1 cellular context compared by ENCODE assay signal in the genomic region with DNA sequence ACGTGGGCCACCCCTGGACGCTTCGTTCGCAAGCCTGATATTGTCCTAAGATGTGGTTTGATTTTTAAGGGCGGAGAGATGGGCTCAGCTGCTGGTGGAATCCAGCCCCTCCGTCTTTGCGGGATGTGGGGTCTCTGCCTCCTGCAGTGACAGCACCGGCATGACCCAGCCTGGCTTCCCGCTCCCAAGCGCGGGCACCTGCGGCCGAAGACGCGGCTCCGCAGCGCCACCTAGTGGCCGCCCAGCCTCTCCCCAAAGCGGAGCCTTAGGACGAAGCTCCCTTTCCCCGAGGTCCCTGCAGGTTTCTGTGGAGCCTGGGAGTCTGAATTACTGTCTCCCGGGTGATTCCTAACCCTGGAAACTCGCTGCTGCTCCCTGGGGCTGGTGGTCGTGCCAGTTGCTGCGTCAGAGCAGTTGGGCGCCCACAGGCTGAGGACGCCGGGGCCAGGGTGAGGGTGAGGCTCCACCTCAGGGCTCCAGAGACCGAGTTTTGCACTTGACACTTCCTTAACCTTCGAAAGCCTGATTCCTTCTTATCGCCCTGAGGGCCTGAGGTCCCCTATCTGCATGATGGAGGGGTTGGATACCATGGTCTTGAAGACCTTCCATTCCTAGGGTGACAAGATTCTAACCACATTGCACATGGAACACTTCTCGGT.
TF ChIP-seq lines count a peak whose summit lies in the region.

No MANE protein-coding gene starts in this region.

TF ChIP-seq in HepG2, 621 proteins besides CTCF, POLR2A, EP300 and RAD21 (continued from another document and continues in another):
- TF ChIP-seq, protein P1, sequence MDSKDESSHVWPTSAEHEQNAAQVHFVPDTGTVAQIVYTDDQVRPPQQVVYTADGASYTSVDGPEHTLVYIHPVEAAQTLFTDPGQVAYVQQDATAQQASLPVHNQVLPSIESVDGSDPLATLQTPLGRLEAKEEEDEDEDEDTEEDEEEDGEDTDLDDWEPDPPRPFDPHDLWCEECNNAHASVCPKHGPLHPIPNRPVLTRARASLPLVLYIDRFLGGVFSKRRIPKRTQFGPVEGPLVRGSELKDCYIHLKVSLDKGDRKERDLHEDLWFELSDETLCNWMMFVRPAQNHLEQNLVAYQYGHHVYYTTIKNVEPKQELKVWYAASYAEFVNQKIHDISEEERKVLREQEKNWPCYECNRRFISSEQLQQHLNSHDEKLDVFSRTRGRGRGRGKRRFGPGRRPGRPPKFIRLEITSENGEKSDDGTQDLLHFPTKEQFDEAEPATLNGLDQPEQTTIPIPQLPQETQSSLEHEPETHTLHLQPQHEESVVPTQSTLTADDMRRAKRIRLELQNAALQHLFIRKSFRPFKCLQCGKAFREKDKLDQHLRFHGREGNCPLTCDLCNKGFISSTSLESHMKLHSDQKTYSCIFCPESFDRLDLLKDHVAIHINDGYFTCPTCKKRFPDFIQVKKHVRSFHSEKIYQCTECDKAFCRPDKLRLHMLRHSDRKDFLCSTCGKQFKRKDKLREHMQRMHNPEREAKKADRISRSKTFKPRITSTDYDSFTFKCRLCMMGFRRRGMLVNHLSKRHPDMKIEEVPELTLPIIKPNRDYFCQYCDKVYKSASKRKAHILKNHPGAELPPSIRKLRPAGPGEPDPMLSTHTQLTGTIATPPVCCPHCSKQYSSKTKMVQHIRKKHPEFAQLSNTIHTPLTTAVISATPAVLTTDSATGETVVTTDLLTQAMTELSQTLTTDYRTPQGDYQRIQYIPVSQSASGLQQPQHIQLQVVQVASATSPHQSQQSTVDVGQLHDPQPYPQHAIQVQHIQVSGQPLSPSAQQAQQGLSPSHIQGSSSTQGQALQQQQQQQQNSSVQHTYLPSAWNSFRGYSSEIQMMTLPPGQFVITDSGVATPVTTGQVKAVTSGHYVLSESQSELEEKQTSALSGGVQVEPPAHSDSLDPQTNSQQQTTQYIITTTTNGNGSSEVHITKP (CRISPR knock-in tag; IDR thresholded peaks at IDR 0.05; ENCODE audit: low read depth), result no peak
- 0 out of 2 replicates have a peak, but pooled peaks have one; percentile 21 for TF ChIP-seq NR3C1 (CRISPR knock-in tag; IDR thresholded peaks at IDR 0.05)
- TF ChIP-seq KAT2B (IDR thresholded peaks at IDR 0.05; ENCODE audit: borderline replicate concordance, low read depth, low read length), result no peak
- TF ChIP-seq, protein P2, sequence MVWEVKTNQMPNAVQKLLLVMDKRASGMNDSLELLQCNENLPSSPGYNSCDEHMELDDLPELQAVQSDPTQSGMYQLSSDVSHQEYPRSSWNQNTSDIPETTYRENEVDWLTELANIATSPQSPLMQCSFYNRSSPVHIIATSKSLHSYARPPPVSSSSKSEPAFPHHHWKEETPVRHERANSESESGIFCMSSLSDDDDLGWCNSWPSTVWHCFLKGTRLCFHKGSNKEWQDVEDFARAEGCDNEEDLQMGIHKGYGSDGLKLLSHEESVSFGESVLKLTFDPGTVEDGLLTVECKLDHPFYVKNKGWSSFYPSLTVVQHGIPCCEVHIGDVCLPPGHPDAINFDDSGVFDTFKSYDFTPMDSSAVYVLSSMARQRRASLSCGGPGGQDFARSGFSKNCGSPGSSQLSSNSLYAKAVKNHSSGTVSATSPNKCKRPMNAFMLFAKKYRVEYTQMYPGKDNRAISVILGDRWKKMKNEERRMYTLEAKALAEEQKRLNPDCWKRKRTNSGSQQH (CRISPR knock-in tag; IDR thresholded peaks at IDR 0.05; ENCODE audit: low read depth), result no peak
- no peak for TF ChIP-seq ZC3H4 (CRISPR knock-in tag; IDR thresholded peaks at IDR 0.05; ENCODE audit: borderline replicate concordance)
- no peak for TF ChIP-seq ZNF841 (CRISPR knock-in tag; IDR thresholded peaks at IDR 0.05; ENCODE audit: borderline replicate concordance)
- TF ChIP-seq, protein P3, sequence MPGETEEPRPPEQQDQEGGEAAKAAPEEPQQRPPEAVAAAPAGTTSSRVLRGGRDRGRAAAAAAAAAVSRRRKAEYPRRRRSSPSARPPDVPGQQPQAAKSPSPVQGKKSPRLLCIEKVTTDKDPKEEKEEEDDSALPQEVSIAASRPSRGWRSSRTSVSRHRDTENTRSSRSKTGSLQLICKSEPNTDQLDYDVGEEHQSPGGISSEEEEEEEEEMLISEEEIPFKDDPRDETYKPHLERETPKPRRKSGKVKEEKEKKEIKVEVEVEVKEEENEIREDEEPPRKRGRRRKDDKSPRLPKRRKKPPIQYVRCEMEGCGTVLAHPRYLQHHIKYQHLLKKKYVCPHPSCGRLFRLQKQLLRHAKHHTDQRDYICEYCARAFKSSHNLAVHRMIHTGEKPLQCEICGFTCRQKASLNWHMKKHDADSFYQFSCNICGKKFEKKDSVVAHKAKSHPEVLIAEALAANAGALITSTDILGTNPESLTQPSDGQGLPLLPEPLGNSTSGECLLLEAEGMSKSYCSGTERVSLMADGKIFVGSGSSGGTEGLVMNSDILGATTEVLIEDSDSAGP (CRISPR knock-in tag; IDR thresholded peaks at IDR 0.05; ENCODE audit: borderline replicate concordance), result 0 out of 2 replicates have a peak, but pooled peaks have one; percentile 23
- TF ChIP-seq HOXA5 (CRISPR knock-in tag; IDR thresholded peaks at IDR 0.05), result no peak
- TF ChIP-seq FUBP1 (CRISPR knock-in tag; IDR thresholded peaks at IDR 0.05; ENCODE audit: borderline replicate concordance), result no peak
- 0 out of 3 replicates have a peak, but pooled peaks have one; percentile 22 for TF ChIP-seq MXI1 (IDR thresholded peaks at IDR 0.05; ENCODE audit: borderline replicate concordance, low read depth, low read length)
- TF ChIP-seq CAMTA2 (CRISPR knock-in tag; IDR thresholded peaks at IDR 0.05; ENCODE audit: borderline replicate concordance), result no peak; the same call in 1 of the 2 replicates
- TF ChIP-seq ATAD3A (CRISPR knock-in tag; IDR thresholded peaks at IDR 0.05), result no peak
- TF ChIP-seq, protein P4, sequence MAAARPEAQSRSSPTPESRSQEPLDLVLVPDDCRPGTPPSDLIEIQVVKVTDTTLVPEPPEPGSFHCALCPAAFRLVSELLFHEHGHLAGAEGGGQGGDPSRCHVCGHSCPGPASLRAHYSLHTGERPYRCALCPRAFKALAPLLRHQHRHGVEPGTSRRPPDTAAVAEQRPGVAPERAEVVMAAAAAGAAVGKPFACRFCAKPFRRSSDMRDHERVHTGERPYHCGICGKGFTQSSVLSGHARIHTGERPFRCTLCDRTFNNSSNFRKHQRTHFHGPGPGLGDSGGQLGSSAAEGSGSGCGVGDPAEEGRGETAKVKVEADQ (CRISPR knock-in tag; IDR thresholded peaks at IDR 0.05; ENCODE audit: borderline replicate concordance), result peak; percentile 36; the same call in 1 of the 2 replicates
- TF ChIP-seq MIER3 (CRISPR knock-in tag; IDR thresholded peaks at IDR 0.05; ENCODE audit: borderline replicate concordance), result no peak
- no peak for TF ChIP-seq FOXA1 (IDR thresholded peaks at IDR 0.05)
- no peak for TF ChIP-seq FOXA1 (CRISPR knock-in tag; IDR thresholded peaks at IDR 0.05)
- TF ChIP-seq HOMEZ (CRISPR knock-in tag; IDR thresholded peaks at IDR 0.05; ENCODE audit: low read depth), result no peak
- no peak for TF ChIP-seq STAT5B (CRISPR knock-in tag; IDR thresholded peaks at IDR 0.05)
- TF ChIP-seq, protein P5, sequence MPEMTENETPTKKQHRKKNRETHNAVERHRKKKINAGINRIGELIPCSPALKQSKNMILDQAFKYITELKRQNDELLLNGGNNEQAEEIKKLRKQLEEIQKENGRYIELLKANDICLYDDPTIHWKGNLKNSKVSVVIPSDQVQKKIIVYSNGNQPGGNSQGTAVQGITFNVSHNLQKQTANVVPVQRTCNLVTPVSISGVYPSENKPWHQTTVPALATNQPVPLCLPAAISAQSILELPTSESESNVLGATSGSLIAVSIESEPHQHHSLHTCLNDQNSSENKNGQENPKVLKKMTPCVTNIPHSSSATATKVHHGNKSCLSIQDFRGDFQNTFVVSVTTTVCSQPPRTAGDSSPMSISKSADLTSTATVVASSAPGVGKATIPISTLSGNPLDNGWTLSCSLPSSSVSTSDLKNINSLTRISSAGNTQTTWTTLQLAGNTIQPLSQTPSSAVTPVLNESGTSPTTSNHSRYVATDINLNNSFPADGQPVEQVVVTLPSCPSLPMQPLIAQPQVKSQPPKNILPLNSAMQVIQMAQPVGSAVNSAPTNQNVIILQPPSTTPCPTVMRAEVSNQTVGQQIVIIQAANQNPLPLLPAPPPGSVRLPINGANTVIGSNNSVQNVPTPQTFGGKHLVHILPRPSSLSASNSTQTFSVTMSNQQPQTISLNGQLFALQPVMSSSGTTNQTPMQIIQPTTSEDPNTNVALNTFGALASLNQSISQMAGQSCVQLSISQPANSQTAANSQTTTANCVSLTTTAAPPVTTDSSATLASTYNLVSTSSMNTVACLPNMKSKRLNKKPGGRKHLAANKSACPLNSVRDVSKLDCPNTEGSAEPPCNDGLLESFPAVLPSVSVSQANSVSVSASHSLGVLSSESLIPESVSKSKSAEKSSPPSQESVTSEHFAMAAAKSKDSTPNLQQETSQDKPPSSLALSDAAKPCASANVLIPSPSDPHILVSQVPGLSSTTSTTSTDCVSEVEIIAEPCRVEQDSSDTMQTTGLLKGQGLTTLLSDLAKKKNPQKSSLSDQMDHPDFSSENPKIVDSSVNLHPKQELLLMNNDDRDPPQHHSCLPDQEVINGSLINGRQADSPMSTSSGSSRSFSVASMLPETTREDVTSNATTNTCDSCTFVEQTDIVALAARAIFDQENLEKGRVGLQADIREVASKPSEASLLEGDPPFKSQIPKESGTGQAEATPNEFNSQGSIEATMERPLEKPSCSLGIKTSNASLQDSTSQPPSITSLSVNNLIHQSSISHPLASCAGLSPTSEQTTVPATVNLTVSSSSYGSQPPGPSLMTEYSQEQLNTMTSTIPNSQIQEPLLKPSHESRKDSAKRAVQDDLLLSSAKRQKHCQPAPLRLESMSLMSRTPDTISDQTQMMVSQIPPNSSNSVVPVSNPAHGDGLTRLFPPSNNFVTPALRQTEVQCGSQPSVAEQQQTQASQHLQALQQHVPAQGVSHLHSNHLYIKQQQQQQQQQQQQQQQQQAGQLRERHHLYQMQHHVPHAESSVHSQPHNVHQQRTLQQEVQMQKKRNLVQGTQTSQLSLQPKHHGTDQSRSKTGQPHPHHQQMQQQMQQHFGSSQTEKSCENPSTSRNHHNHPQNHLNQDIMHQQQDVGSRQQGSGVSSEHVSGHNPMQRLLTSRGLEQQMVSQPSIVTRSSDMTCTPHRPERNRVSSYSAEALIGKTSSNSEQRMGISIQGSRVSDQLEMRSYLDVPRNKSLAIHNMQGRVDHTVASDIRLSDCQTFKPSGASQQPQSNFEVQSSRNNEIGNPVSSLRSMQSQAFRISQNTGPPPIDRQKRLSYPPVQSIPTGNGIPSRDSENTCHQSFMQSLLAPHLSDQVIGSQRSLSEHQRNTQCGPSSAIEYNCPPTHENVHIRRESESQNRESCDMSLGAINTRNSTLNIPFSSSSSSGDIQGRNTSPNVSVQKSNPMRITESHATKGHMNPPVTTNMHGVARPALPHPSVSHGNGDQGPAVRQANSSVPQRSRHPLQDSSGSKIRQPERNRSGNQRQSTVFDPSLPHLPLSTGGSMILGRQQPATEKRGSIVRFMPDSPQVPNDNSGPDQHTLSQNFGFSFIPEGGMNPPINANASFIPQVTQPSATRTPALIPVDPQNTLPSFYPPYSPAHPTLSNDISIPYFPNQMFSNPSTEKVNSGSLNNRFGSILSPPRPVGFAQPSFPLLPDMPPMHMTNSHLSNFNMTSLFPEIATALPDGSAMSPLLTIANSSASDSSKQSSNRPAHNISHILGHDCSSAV (CRISPR knock-in tag; IDR thresholded peaks at IDR 0.05; ENCODE audit: borderline replicate concordance), result no peak
- 0 out of 2 replicates have a peak, but pooled peaks have one; percentile 14 for TF ChIP-seq FOSL2 (CRISPR knock-in tag; IDR thresholded peaks at IDR 0.05)
- TF ChIP-seq NR1H2 (CRISPR knock-in tag; IDR thresholded peaks at IDR 0.05; ENCODE audit: borderline replicate concordance, low read depth), result no peak
- no peak for TF ChIP-seq ZNF343 (CRISPR knock-in tag; IDR thresholded peaks at IDR 0.05)
